In the genomic region with DNA sequence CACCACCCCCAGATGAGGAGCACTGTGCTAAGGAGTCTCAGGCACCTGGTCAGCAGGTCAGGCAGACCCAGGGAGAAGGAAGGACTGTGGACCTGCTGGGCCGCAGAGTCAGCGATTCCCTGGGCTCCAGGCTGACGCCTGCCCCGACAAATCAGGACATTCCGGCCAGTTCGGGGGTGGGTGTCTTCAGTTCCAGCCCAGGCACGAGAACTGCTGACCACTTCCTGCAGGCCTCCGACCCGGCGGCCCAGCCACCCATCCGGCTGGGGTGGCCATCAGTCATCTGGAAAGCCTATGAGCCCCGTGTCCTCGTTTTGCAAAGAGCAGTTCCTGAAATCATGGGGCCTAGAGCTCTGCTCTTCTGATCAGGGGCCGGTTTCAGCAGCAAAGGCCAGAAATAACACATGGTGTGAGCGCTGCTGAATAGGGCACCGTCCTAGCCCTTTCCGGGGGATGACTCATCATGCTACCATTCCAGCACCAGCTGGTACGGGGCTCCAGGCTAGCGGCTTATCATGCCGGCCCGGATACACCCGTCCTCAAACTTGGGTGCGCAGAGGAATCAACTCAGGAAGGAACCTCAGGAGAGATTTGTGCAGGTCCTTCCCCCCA, we compare ENCODE assay signal across 1 cellular context.
TF ChIP-seq lines count a peak whose summit lies in the region.

No MANE protein-coding gene starts in this region.

TF ChIP-seq in K562, 482 proteins besides CTCF, POLR2A, EP300 and RAD21 (continued from another document):
- TF ChIP-seq, protein P1, sequence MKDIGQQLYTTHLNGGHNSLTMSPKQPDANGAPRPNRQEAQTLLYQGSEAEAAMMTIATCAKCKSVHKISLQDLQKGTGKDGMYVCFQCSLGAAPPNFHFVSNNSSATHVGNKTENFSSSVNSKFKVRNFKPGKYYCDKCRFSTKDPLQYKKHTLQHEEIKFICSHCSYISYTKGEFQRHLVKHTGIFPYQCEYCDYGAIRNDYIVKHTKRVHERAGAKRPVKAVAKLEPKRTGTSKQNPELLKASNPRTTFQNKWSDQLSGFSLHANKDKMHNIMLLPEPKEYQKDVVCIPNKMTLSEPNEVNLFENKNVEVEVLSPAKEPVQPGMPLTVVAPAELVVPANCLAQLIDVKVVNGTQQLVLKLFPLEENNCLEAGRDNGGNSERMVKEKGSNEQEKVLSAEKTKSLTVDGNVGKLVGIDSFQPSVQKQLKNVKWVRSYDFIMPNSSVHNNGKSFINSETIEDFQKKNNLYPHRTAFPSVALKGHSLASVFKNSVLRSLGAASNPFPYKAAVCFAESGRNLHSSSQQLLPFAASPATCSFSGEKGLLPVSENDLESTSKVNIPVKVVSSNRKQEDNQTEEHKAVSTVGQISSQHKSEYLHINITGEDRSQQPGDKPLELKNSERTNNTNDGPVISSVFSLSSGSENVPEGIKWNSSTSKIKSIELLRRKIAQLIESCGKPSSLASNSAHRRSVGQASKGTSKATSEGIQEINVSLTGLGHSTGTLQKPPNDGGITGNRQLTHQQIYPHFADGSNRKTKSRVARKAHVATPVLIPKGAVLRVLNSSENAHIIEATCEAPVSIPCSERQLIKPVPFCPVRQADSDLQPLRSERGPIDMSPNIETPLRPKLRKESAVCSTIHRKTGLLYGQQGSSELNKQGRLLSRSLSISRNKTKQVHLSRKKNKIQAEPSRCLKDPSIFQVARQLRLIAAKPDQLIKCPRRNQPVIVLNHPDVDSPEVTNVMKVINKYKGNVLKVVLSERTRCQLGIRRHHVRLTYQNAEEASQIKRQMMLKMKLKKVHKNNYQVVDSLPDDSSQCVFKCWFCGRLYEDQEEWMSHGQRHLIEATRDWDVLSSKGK (CRISPR knock-in tag; IDR thresholded peaks at IDR 0.05), result no peak
TF ChIP-seq in K562: peak in this region for 59.
